ENCODE assay signal across 13 cellular contexts in the genomic region with DNA sequence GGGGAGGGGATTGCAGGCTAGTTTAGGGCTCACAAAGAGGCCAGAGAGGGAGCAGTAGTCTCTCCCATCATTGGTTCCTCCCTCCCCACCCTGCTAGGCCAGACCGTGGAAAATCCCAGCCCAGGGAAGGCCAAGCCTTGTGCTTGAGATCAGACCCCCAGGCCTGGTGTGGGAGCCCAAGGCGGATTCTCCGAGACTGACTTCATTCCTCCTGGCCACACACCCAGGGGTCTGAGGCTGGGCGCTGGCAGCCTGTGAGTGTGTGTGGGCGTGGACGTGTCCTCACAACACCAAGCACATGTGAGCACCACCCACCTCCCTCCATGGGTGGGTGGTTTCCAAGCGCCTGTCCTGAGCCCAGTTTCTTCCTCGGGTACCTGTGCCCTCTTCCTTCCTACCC. TPM values are rescaled to one million over a fixed set of nuclear protein-coding genes. Genes with fewer than 3 reads are reported as not detected.
DNase-seq lines count a peak whose midpoint lies in the region; ATAC-seq and TF ChIP-seq lines count a peak whose summit lies in the region.
"Had no signal": no experiment of that assay in that cellular context is flagged by ENCODE, and none has a peak within 500 bp of the region (broad histone marks: within the 10 kb centered on the region; RNA-seq: fewer than 3 reads in every experiment).

No MANE protein-coding gene starts in this region.

- no peak for TF ChIP-seq POLR2A in gastroesophageal sphincter (IDR thresholded peaks at IDR 0.05)

- peaks cover 0 to 10% of the 10 kb centered on the region in 2 donors for H3K36me3 ChIP-seq in gastroesophageal sphincter
- H3K36me3 ChIP-seq: upper lobe of left lung had no signal

- TF ChIP-seq EP300 in gastroesophageal sphincter (IDR thresholded peaks at IDR 0.05) = no peak

- WGBS in gastroesophageal sphincter (ENCODE audit: low coverage in 1 of 2), 2 donors = no CpG with 5 or more reads among the region's 8 CpGs

- H3K9me3 ChIP-seq in gastroesophageal sphincter = no peaks in the 10 kb centered on the region
- H3K9me3 ChIP-seq: upper lobe of left lung had no signal

- TF ChIP-seq CTCF in VCaP (conservative IDR thresholded peaks at IDR 0.05) (no peak), gastroesophageal sphincter (IDR thresholded peaks at IDR 0.05) (no peak), retinal pigment epithelial cell (conservative IDR thresholded peaks at IDR 0.05; ENCODE audit: low read depth, low read length) (no peak)

- H3K4me3 ChIP-seq in gastroesophageal sphincter (no peak overlapping the region), retinal pigment epithelial cell (ENCODE audit: low read length) (peak overlapping the region; percentile 12)
- H3K4me3 ChIP-seq: upper lobe of left lung had no signal

- DNase-seq in Daoy (ENCODE audit: low read depth) = peak; percentile 95
- no peak for DNase-seq in retinal pigment epithelial cell (ENCODE audit: low read depth)
- no peak for DNase-seq in AML-193 (lab: John Stamatoyannopoulos, UW)
- no peak for DNase-seq in DMS79 treated with DMSO at 0.1 percent for 48 hours (lab: John Stamatoyannopoulos, UW)
- no peak for DNase-seq in HT-29 (ENCODE audit: low spot score)
- DNase-seq in Kasumi-1 (lab: John Stamatoyannopoulos, UW) = no peak
- DNase-seq: DMS153; naive thymus-derived CD4-positive, alpha-beta T cell; NCI-H526; stimulated activated CD4-positive, alpha-beta T cell treated with anti-CD3 and anti-CD28 coated beads, Interleukin-4, amount 100 ng/mL, for 4 hours had no signal

- ATAC-seq in gastroesophageal sphincter = no peak
- ATAC-seq: naive thymus-derived CD4-positive, alpha-beta T cell had no signal

- peaks cover 22% of the 10 kb centered on the region for H3K27me3 ChIP-seq in gastroesophageal sphincter

- H3K4me1 ChIP-seq in gastroesophageal sphincter = peaks cover 3 to 84% (median 48%) of the 10 kb centered on the region in 3 donors

- peak overlapping the region; percentile 94; the same call in 1 of the 2 replicates for H3K27ac ChIP-seq in VCaP
- H3K27ac ChIP-seq in gastroesophageal sphincter = peak overlapping the region in 3 of 4 donors; percentile 58 to 67 (median 59)

RNA-seq across cellular contexts. Expression of a gene that starts 4.1 kb away (rescaled TPM):
- 125 and 161 TPM in 2 replicates for total RNA-seq in Daoy (2014; rRNA removed; shearing (Covaris generic))
- 10 to 100 TPM; 22.9 to 63.0 (median 34.5) TPM for total RNA-seq in gastroesophageal sphincter
- 20.0 and 26.1 TPM in 2 replicates for total RNA-seq in HT-29 (2014; rRNA removed; shearing (Covaris generic))

RNA-seq across cellular contexts. Expression of a gene that starts 57.0 kb away (rescaled TPM):
- not detected in 2 replicates for total RNA-seq in Daoy (2014; rRNA removed; shearing (Covaris generic))
- not detected for total RNA-seq in gastroesophageal sphincter
- not detected in 2 replicates for total RNA-seq in HT-29 (2014; rRNA removed; shearing (Covaris generic))
- total RNA-seq: naive thymus-derived CD4-positive, alpha-beta T cell; upper lobe of left lung had no signal
